In the genomic region with DNA sequence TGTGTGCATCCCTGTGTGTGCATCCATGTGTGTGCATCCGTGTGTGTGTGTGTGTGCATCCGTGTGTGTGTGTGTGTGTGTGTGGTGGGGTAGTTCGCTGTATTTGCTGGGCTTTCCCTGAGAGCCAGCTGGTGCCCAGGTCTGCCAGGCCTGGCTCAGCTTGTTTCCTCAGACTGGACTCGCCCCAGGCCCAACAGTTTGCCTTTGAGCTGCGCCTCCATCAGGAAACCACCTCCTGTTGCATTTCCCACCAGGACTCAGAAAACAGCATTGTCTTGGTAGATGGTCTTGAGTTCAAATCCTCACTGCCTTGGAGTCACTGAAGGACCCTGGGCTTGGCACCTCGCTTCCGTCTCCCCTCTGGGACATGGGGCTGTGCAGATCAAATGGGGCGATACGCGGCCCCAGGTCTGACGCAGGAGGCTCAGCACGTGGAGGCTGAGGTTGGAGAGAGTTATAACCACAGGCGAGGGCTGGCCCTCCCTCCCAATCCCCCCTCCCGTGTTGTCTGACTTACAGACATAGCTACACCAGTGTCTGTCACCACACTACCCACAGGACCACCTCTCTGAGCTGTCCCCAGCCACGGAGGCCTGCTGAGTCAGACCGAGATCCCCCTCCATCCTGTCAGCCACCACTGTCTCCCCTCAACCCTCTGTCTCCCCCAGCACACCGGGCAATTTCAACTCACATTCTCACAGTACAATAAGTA, we compare ENCODE assay signal across 8 cellular contexts. TPM values are rescaled to one million over a fixed set of nuclear protein-coding genes. Genes with fewer than 3 reads are reported as not detected.
DNase-seq lines count a peak whose midpoint lies in the region; ATAC-seq and TF ChIP-seq lines count a peak whose summit lies in the region.

No MANE protein-coding gene starts in this region.

- H3K27ac Mint-ChIP-seq in mesothelial cell of epicardium: no peak overlapping the region

- H3K36me3 ChIP-seq in lower lobe of right lung: no peaks in the 10 kb centered on the region

- peak; percentile 78 for ATAC-seq in GM18505 (IDR thresholded peaks at IDR 0.05; ENCODE audit: unreplicated experiment)
- ATAC-seq in HG02885 (IDR thresholded peaks at IDR 0.05; ENCODE audit: poor library complexity, unreplicated experiment): peak; percentile 83
- ATAC-seq in lower lobe of right lung: peak; percentile 45 to 65

- no peaks in the 10 kb centered on the region for H3K9me3 ChIP-seq in lower lobe of right lung

- peaks cover 19% of the 10 kb centered on the region for H3K4me1 ChIP-seq in lower lobe of right lung

- H3K4me3 Mint-ChIP-seq in mesothelial cell of epicardium: no peak overlapping the region

- intact Hi-C loops in lower lobe of right lung (cut with DNase I): no loop called here

- no peak for TF ChIP-seq POLR2A in GM18505 (IDR thresholded peaks at IDR 0.05; ENCODE audit: borderline replicate concordance, extremely low read depth, insufficient read depth, insufficient read length)

- no peak for TF ChIP-seq CTCF in lower lobe of right lung (IDR thresholded peaks at IDR 0.05)
- TF ChIP-seq CTCF in mesothelial cell of epicardium (IDR thresholded peaks at IDR 0.05; ENCODE audit: unreplicated experiment): no peak
- TF ChIP-seq CTCF in RWPE1 (conservative IDR thresholded peaks at IDR 0.05; ENCODE audit: low read depth): no peak

- CTCF ChIA-PET in HEK293T (lab: Yijun Ruan, JAX): interaction anchor here (0.7 kb wide), 1 partner anchor 59 kb away, joined by 3 read pairs; no protein-coding TSS in a partner anchor
- CTCF ChIA-PET in RWPE1 (lab: Yijun Ruan, JAX): interaction anchor here (0.7 kb wide), 1 partner anchor 44 kb away, joined by 3 read pairs; no protein-coding TSS in a partner anchor

- DNase-seq in activated CD4-positive, alpha-beta T cell treated with anti-CD3 and anti-CD28 coated beads, Interleukin-2, amount 50 U/mL, for 1 hour: peak; percentile 62
- no peak for DNase-seq in lower lobe of right lung
- no peak for DNase-seq in HEK293T (ENCODE audit: extremely low spot score)
- no peak for DNase-seq in mesothelial cell of epicardium (ENCODE audit: low spot score in 2 of 2, unreplicated experiment in 2 of 2)
- no peak for DNase-seq in RWPE1 (ENCODE audit: low spot score)
- no peak for DNase-seq in UCSD-AML1 (lab: John Stamatoyannopoulos, UW; ENCODE audit: unreplicated experiment)

- H3K4me3 ChIP-seq in lower lobe of right lung: no peak overlapping the region

- H3K27me3 Mint-ChIP-seq in mesothelial cell of epicardium (ENCODE audit: low read depth): no peaks in the 10 kb centered on the region

- H3K27ac ChIP-seq in lower lobe of right lung (no peak overlapping the region), RWPE1 (no peak overlapping the region)

- no peaks in the 10 kb centered on the region for H3K4me1 Mint-ChIP-seq in mesothelial cell of epicardium

- POLR2A ChIA-PET in HEK293T (lab: Yijun Ruan, JAX): no interaction called here
- POLR2A ChIA-PET in RWPE1 (lab: Yijun Ruan, JAX; ENCODE audit: low non-redundant PET): no interaction called here

- no peaks in the 10 kb centered on the region for H3K27me3 ChIP-seq in lower lobe of right lung (ENCODE audit: low read depth)

- no peaks in the 10 kb centered on the region for H3K36me3 Mint-ChIP-seq in mesothelial cell of epicardium

- H3K9me3 Mint-ChIP-seq in mesothelial cell of epicardium: no peaks in the 10 kb centered on the region

TF ChIP-seq in HEK293T, 16 proteins besides CTCF, POLR2A, EP300 and RAD21:
- no peak for TF ChIP-seq L3MBTL2 (conservative IDR thresholded peaks at IDR 0.05)
- TF ChIP-seq LEF1 (IDR thresholded peaks at IDR 0.05; ENCODE audit: borderline replicate concordance): no peak
- no peak for TF ChIP-seq ARNT (IDR thresholded peaks at IDR 0.05)
- no peak for TF ChIP-seq HDGF (IDR thresholded peaks at IDR 0.05; ENCODE audit: borderline replicate concordance)
- TF ChIP-seq ELF4 (IDR thresholded peaks at IDR 0.05): no peak
- TF ChIP-seq FOXA1 (IDR thresholded peaks at IDR 0.05): no peak
- TF ChIP-seq SP1 (IDR thresholded peaks at IDR 0.05): no peak
- TF ChIP-seq FOXM1 (IDR thresholded peaks at IDR 0.05; ENCODE audit: borderline replicate concordance): no peak
- TF ChIP-seq ZNF384 (IDR thresholded peaks at IDR 0.05): no peak
- no peak for TF ChIP-seq NFRKB (IDR thresholded peaks at IDR 0.05)
- TF ChIP-seq CTBP1 (IDR thresholded peaks at IDR 0.05; ENCODE audit: borderline replicate concordance): no peak
TF ChIP-seq in HEK293T: peak in this region for 0.

RNA-seq across cellular contexts. Expression of a gene that starts 4.7 kb away (rescaled TPM):
- total RNA-seq in lower lobe of right lung (35.4 TPM), mesothelial cell of epicardium (19.8 to 20.6 TPM (median 20.4 TPM) in 3 replicates)

RNA-seq across cellular contexts. Expression of a gene that starts 49.8 kb away (rescaled TPM):
- total RNA-seq in lower lobe of right lung (40.3 TPM), mesothelial cell of epicardium (88.8 to 97.0 TPM (median 91.4 TPM) in 3 replicates)
